Comparison of ENCODE assay signal across 20 cellular contexts in the genomic region with DNA sequence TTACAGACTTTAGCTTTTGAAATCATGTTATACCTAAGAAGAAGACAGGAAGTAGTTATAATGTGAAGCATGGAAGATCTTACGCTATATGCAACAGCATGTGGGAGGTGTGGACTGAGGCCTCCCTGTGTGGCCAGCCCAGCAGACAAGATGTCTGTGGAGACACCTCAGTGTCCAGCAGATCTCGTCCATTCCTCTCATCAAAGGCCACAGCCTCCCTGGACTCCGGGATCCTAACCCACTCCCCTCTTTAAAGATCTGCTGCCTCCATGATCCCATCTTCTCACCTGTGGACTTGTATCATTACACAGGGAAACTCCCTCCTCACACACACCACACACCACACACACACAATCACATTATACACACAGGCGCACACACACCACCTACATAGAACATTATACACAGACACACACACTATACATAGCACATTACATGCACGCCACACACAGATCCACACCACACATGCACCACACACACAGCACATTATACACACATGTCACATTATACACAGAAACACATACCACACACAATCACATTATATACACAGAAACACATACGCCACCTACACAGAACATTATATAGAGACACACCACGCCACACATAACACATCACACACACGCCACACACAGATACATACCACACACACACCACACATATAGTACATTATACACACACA.
DNase-seq lines count a peak whose midpoint lies in the region; ATAC-seq, FAIRE-seq and TF ChIP-seq lines count a peak whose summit lies in the region.
"Had no signal": no experiment of that assay in that cellular context is flagged by ENCODE, and none has a peak within 500 bp of the region (broad histone marks: within the 10 kb centered on the region; RNA-seq: fewer than 3 reads in every experiment).

No MANE protein-coding gene starts in this region.

- DNase-seq in H9: peak; percentile 5
- no peak for DNase-seq in astrocyte (ENCODE audit: low read depth)
- peak; percentile 36 for DNase-seq in hepatic stellate cell (ENCODE audit: low spot score)
- DNase-seq in stomach: peak; percentile 17
- no peak for DNase-seq in stimulated activated CD4-positive, alpha-beta T cell treated with anti-CD3 and anti-CD28 coated beads, Interleukin-4, amount 100 ng/mL, for 1 hour
- DNase-seq in activated naive CD4-positive, alpha-beta T cell (lab: John Stamatoyannopoulos, UW): no peak
- no peak for DNase-seq in T-helper 2 cell
- DNase-seq: activated CD4-positive, alpha-beta memory T cell treated with anti-CD3 and anti-CD28 coated beads, Interleukin-2, amount 10 ng/mL, durations not matched to agents 7 days and 5 days; activated gamma-delta T cell; effector memory CD4-positive, alpha-beta T cell; immature natural killer cell; NCI-H1105; NCI-H2227 treated with DMSO at 0.1 percent for 48 hours; stimulated activated naive CD8-positive, alpha-beta T cell treated with anti-CD3 and anti-CD28 coated beads, Interleukin-15, Interleukin-2, amounts not matched to agents 100 U/mL and 50 U/mL, for 24 hours had no signal

- H3K4me2 ChIP-seq in H9 (ENCODE audit: insufficient read depth, insufficient read length, low read length) (no peak overlapping the region), astrocyte (ENCODE audit: low read length) (peak overlapping the region; percentile 67)

- WGBS in H9 (ENCODE audit: extremely low coverage, insufficient read length, low lambda C conversion rate): 100% methylated on average over 4 of the region's 8 CpGs
- WGBS in stomach, 5 donors: 80 to 83% (median 81%) methylated on average over 8 of the region's 8 CpGs

- no peaks in the 10 kb centered on the region for H3K79me1 ChIP-seq in H9 (ENCODE audit: insufficient read depth, low read depth, low read length, poor library complexity, severe bottlenecking)

- H3K9me3 ChIP-seq in H9 (ENCODE audit: control insufficient read depth, low read depth, low read length): no peaks in the 10 kb centered on the region
- H3K9me3 ChIP-seq in astrocyte (ENCODE audit: insufficient read depth, low read depth, low read length): no peaks in the 10 kb centered on the region
- H3K9me3 ChIP-seq in stomach: no peaks in the 10 kb centered on the region

- H3K4me1 Mint-ChIP-seq in H9 (peaks cover 0 to 14% of the 10 kb centered on the region in 2 experiments), astrocyte (ENCODE audit: low read depth, unreplicated experiment) (peaks cover 19% of the 10 kb centered on the region)
- H3K4me1 Mint-ChIP-seq: activated CD4-positive, alpha-beta memory T cell treated with anti-CD3 and anti-CD28 coated beads, Interleukin-2, amount 10 ng/mL, durations not matched to agents 7 days and 5 days; B cell; immature natural killer cell had no signal

- no peak for TF ChIP-seq EP300 in stomach (IDR thresholded peaks at IDR 0.05)

- H2AK5ac ChIP-seq in H9 (ENCODE audit: insufficient read length, low read length): no peak overlapping the region

- no peak overlapping the region for H2BK5ac ChIP-seq in H9 (ENCODE audit: insufficient read length, low read length)

- H4K8ac ChIP-seq in H9 (replicated peaks; ENCODE audit: insufficient read length, low read depth, low read length): no peak overlapping the region

- no peak overlapping the region for H4K91ac ChIP-seq in H9 (ENCODE audit: insufficient read length, low read depth, low read length)

- no peak overlapping the region for H3T11ph ChIP-seq in H9 (ENCODE audit: low read length)

- no peak overlapping the region for H3K27ac Mint-ChIP-seq in H9
- H3K27ac Mint-ChIP-seq in astrocyte (ENCODE audit: unreplicated experiment): no peak overlapping the region
- H3K27ac Mint-ChIP-seq: activated CD4-positive, alpha-beta memory T cell treated with anti-CD3 and anti-CD28 coated beads, Interleukin-2, amount 10 ng/mL, durations not matched to agents 7 days and 5 days; B cell; brain; immature natural killer cell had no signal

- H4K5ac ChIP-seq in H9 (ENCODE audit: insufficient read length, low read depth, low read length): no peak overlapping the region

- no peaks in the 10 kb centered on the region for H3K79me2 ChIP-seq in H9 (ENCODE audit: insufficient read depth, low read length)
- H3K79me2 ChIP-seq in astrocyte (ENCODE audit: insufficient read depth, low read length): peaks cover 35% of the 10 kb centered on the region

- H3K4me1 ChIP-seq in H9 (ENCODE audit: insufficient read depth, low read length) (no peaks in the 10 kb centered on the region; the same call in 1 of the 2 replicates), astrocyte (ENCODE audit: insufficient read depth, low read length) (peaks cover 45% of the 10 kb centered on the region), stomach (peaks cover 4 to 45% (median 20%) of the 10 kb centered on the region in 4 donors)

- no peak overlapping the region for H3K23ac ChIP-seq in H9 (ENCODE audit: insufficient read length, low read depth, low read length)

- ATAC-seq in GM21737 (IDR thresholded peaks at IDR 0.05; ENCODE audit: unreplicated experiment): no peak
- ATAC-seq: stimulated activated naive CD8-positive, alpha-beta T cell treated with anti-CD3 and anti-CD28 coated beads, Interleukin-15, Interleukin-2, amounts not matched to agents 100 U/mL and 50 U/mL, for 24 hours had no signal

- no peak overlapping the region for H3K14ac ChIP-seq in H9 (ENCODE audit: insufficient read depth, low read length)

- no peak overlapping the region for H3K4me3 ChIP-seq in astrocyte (ENCODE audit: insufficient read depth, low read depth, low read length)
- H3K4me3 ChIP-seq in stomach: no peak overlapping the region
- H3K4me3 ChIP-seq: SK-N-MC had no signal

- H2BK15ac ChIP-seq in H9 (ENCODE audit: low read depth, low read length): no peak overlapping the region

- FAIRE-seq in astrocyte (lab: Jason Lieb, UNC): no peak
- FAIRE-seq: frontal cortex, H54 had no signal

- no peak overlapping the region for H2BK120ac ChIP-seq in H9 (ENCODE audit: low read depth, low read length, poor library complexity, severe bottlenecking)

- H2AFZ ChIP-seq in H9 (ENCODE audit: low read length) (no peak overlapping the region), astrocyte (ENCODE audit: low read depth, low read length) (no peak overlapping the region)

- H4K20me1 ChIP-seq in H9 (ENCODE audit: control insufficient read depth, insufficient read depth, insufficient read length) (peaks cover 5% of the 10 kb centered on the region), astrocyte (ENCODE audit: insufficient read depth, low read length) (peaks cover 4% of the 10 kb centered on the region)

- H3K9ac ChIP-seq in H9 (ENCODE audit: extremely low read depth, insufficient read length, low read length) (no peak overlapping the region), astrocyte (ENCODE audit: low read length) (peak overlapping the region; percentile 91)

- no peak overlapping the region for H2BK20ac ChIP-seq in H9 (ENCODE audit: low read depth, low read length, poor library complexity, severe bottlenecking)

- H3K27ac ChIP-seq in H9 (ENCODE audit: insufficient read length, low read depth, low read length): no peak overlapping the region
- H3K27ac ChIP-seq in astrocyte (ENCODE audit: low read depth, low read length): peak overlapping the region; percentile 99
- peak overlapping the region in 3 of 5 donors; percentile 43 to 82 (median 69) for H3K27ac ChIP-seq in stomach
- H3K27ac ChIP-seq: SK-N-MC had no signal

- no peak overlapping the region for H3K4ac ChIP-seq in H9 (ENCODE audit: low read depth, low read length)

- no peak overlapping the region for H2BK12ac ChIP-seq in H9 (ENCODE audit: insufficient read length, low read depth, low read length)

- no peaks in the 10 kb centered on the region for H3K23me2 ChIP-seq in H9 (ENCODE audit: insufficient read length, low read depth, low read length, poor library complexity, severe bottlenecking)

- H3K4me3 Mint-ChIP-seq in H9 (no peak overlapping the region), astrocyte (ENCODE audit: unreplicated experiment) (no peak overlapping the region)
- H3K4me3 Mint-ChIP-seq: activated CD4-positive, alpha-beta memory T cell treated with anti-CD3 and anti-CD28 coated beads, Interleukin-2, amount 10 ng/mL, durations not matched to agents 7 days and 5 days; B cell; brain; immature natural killer cell had no signal

- H3K36me3 ChIP-seq in astrocyte (ENCODE audit: insufficient read depth, low read length) (peaks cover 19% of the 10 kb centered on the region), stomach (peaks cover 0 to 27% (median 4%) of the 10 kb centered on the region in 4 donors)

- no peaks in the 10 kb centered on the region for H3K27me3 ChIP-seq in H9 (ENCODE audit: insufficient read depth, low read length)
- no peaks in the 10 kb centered on the region for H3K27me3 ChIP-seq in astrocyte (ENCODE audit: insufficient read depth, low read length)
- peaks cover 0 to 4% (median 0%) of the 10 kb centered on the region in 3 donors for H3K27me3 ChIP-seq in stomach

- no peak for TF ChIP-seq POLR2A in stomach (IDR thresholded peaks at IDR 0.05)

- H3K56ac ChIP-seq in H9 (ENCODE audit: insufficient read length, low read depth, low read length): no peak overlapping the region

- intact Hi-C loops in stomach (cut with DNase I; ENCODE audit: low total_unique reads): no loop called here

- H3K36me3 Mint-ChIP-seq in H9 (ENCODE audit: insufficient read depth in 1 of 3, low read depth in 3 of 3) (peaks cover 27 to 49% (median 40%) of the 10 kb centered on the region in 3 experiments), astrocyte (ENCODE audit: low read depth, unreplicated experiment) (peaks cover 25% of the 10 kb centered on the region)
- H3K36me3 Mint-ChIP-seq: immature natural killer cell had no signal

- no peaks in the 10 kb centered on the region for H3K9me3 Mint-ChIP-seq in H9
- H3K9me3 Mint-ChIP-seq in astrocyte (ENCODE audit: unreplicated experiment): peaks cover 3% of the 10 kb centered on the region
- H3K9me3 Mint-ChIP-seq: activated CD4-positive, alpha-beta memory T cell treated with anti-CD3 and anti-CD28 coated beads, Interleukin-2, amount 10 ng/mL, durations not matched to agents 7 days and 5 days; brain; immature natural killer cell had no signal

- H3K27me3 Mint-ChIP-seq in H9 (ENCODE audit: low read depth) (peaks cover 2% of the 10 kb centered on the region; the same call in 1 of the 2 replicates), astrocyte (ENCODE audit: low read depth, unreplicated experiment) (no peaks in the 10 kb centered on the region)
- H3K27me3 Mint-ChIP-seq: activated CD4-positive, alpha-beta memory T cell treated with anti-CD3 and anti-CD28 coated beads, Interleukin-2, amount 10 ng/mL, durations not matched to agents 7 days and 5 days; brain had no signal

- no peak overlapping the region for H3K18ac ChIP-seq in H9 (ENCODE audit: insufficient read length, low read depth, low read length)

- TF ChIP-seq CTCF in H9 (conservative IDR thresholded peaks at IDR 0.05) (no peak), astrocyte (IDR thresholded peaks at IDR 0.05; ENCODE audit: insufficient read depth, low read depth, low read length) (no peak), stomach (IDR thresholded peaks at IDR 0.05) (no peak)

Comparison
In these comparisons a context has a peak if more than half of its experiments do, and no peak if none do; other contexts are left out.
1. DNase-seq: peak in H9 (single experiment), hepatic stellate cell (single experiment) and stomach (single experiment); none in astrocyte (single experiment), stimulated activated CD4-positive, alpha-beta T cell treated with anti-CD3 and anti-CD28 coated beads, Interleukin-4, amount 100 ng/mL, for 1 hour (single experiment), activated naive CD4-positive, alpha-beta T cell (0 of 4) and T-helper 2 cell (0 of 5).